ENCODE assay signal across 14 cellular contexts in the genomic region with DNA sequence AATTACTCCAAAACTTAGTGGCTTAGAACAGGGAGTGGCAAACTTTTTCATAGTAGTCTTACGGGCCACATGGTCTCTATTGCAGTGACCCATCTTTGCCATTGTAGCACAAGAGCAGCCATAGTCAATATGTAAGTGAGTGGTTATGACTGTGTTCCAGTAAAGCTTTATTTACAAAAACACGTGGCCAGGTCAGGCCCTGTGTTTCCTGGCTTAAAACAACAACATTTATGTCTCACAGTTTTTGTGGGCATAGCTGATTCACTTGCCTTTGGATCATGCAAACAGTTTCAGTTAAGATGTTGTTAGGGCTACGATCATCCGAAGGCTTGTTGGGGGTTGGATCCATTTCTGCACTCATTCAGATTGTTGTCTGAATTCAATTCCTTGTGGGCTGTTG.
DNase-seq lines count a peak whose midpoint lies in the region; ATAC-seq, FAIRE-seq and TF ChIP-seq lines count a peak whose summit lies in the region.
"Had no signal": no experiment of that assay in that cellular context is flagged by ENCODE, and none has a peak within 500 bp of the region (broad histone marks: within the 10 kb centered on the region; RNA-seq: fewer than 3 reads in every experiment).

No MANE protein-coding gene starts in this region.

- dilution Hi-C loops in mammary epithelial cell (cut with HindIII; ENCODE audit: low sequenced_read_pairs), result no loop called here

- no peak for DNase-seq in GM12892 (ENCODE audit: insufficient read length)
- peak; percentile 32 for DNase-seq in M059J (ENCODE audit: low read depth)
- DNase-seq in mammary epithelial cell, result peak; percentile 63
- DNase-seq in osteoblast (ENCODE audit: insufficient read length, low spot score, missing footprints), result peak; percentile 81
- DNase-seq in T-helper 1 cell, result no peak
- no peak for DNase-seq in pancreas
- no peak for DNase-seq in AG08396 (ENCODE audit: low spot score)
- DNase-seq: DMS 273 treated with DMSO at 0.1 percent for 48 hours, Karpas-422, NCI-H187, NCI-H526 treated with DMSO at 0.1 percent for 48 hours, SHP77 treated with DMSO at 0.1 percent for 48 hours had no signal

- H3K27ac ChIP-seq in mammary epithelial cell (ENCODE audit: insufficient read depth, low read depth, low read length) (no peak overlapping the region), osteoblast (ENCODE audit: low read depth, low read length) (peak overlapping the region; percentile 21), pancreas (no peak overlapping the region)
- H3K27ac ChIP-seq: A549, C4-2B had no signal

- BruUV-seq in mammary epithelial cell (replicated peaks; lab: Mats Ljungman, UMichigan), result no TSS peak

- CTCF ChIA-PET in mammary epithelial cell (lab: Charles Lee; ENCODE audit: low non-redundant PET), result no interaction called here

- WGBS in mammary epithelial cell (ENCODE audit: low coverage, missing lambda C conversion rate), result 88% methylated on average over 4 of the region's 4 CpGs
- WGBS in pancreas, 2 donors, result 83 to 87% methylated on average over 4 of the region's 4 CpGs

- TF ChIP-seq POLR2A in GM12892 (IDR thresholded peaks at IDR 0.05; ENCODE audit: low read depth, low read length), result no peak

- H4K20me1 ChIP-seq in mammary epithelial cell (ENCODE audit: insufficient read depth, low read length) (no peaks in the 10 kb centered on the region), osteoblast (ENCODE audit: insufficient read depth, low read length) (no peaks in the 10 kb centered on the region)

- intact Hi-C loops in mammary epithelial cell (cut with micrococcal nuclease) (no loop called here), pancreas (cut with DNase I) (no loop called here)

- H3K36me3 ChIP-seq in mammary epithelial cell (ENCODE audit: insufficient read depth, low read length) (no peaks in the 10 kb centered on the region), osteoblast (ENCODE audit: insufficient read depth, low read length) (no peaks in the 10 kb centered on the region), pancreas (no peaks in the 10 kb centered on the region)

- no peaks in the 10 kb centered on the region for H3K4me1 ChIP-seq in mammary epithelial cell (ENCODE audit: insufficient read depth, low read length)
- H3K4me1 ChIP-seq in osteoblast (ENCODE audit: insufficient read depth, low read length), result peaks cover 8% of the 10 kb centered on the region
- H3K4me1 ChIP-seq in pancreas, result no peaks in the 10 kb centered on the region

- no peak overlapping the region for H3K4me2 ChIP-seq in mammary epithelial cell (ENCODE audit: insufficient read depth, low read depth, low read length)
- peak overlapping the region; percentile 26 for H3K4me2 ChIP-seq in osteoblast (ENCODE audit: insufficient read depth, low read length)
- H3K4me2 ChIP-seq: A549 had no signal

- no peak for ATAC-seq in pancreas
- ATAC-seq: A549 had no signal

- H3K79me2 ChIP-seq in mammary epithelial cell (ENCODE audit: insufficient read depth, low read length) (no peaks in the 10 kb centered on the region), osteoblast (ENCODE audit: insufficient read depth, low read length) (no peaks in the 10 kb centered on the region)

- H3K9me3 ChIP-seq in mammary epithelial cell (replicated peaks; ENCODE audit: insufficient read depth, low read length), result no peaks in the 10 kb centered on the region
- no peaks in the 10 kb centered on the region for H3K9me3 ChIP-seq in osteoblast (ENCODE audit: low read depth, low read length)
- H3K9me3 ChIP-seq in pancreas, result no peaks in the 10 kb centered on the region
- H3K9me3 ChIP-seq: A549 had no signal

- H3K27me3 ChIP-seq in mammary epithelial cell (ENCODE audit: insufficient read depth, low read length) (no peaks in the 10 kb centered on the region), osteoblast (ENCODE audit: insufficient read depth, low read length) (no peaks in the 10 kb centered on the region), pancreas (no peaks in the 10 kb centered on the region)

- FAIRE-seq in GM12892 (lab: Jason Lieb, UNC), result peak; percentile 5
- no peak for FAIRE-seq in pancreas (lab: Jason Lieb, UNC)
- FAIRE-seq: A549 had no signal

- H3K4me3 ChIP-seq in mammary epithelial cell (replicated peaks in 1 of 3; ENCODE audit: insufficient read depth in 1 of 3, low read depth in 2 of 3, low read length in 3 of 3) (no peak overlapping the region), osteoblast (ENCODE audit: insufficient read depth, low read length) (no peak overlapping the region), pancreas (no peak overlapping the region)
- H3K4me3 ChIP-seq: A549 had no signal

- H2AFZ ChIP-seq in mammary epithelial cell (ENCODE audit: low read depth, low read length), result no peak overlapping the region
- H2AFZ ChIP-seq in osteoblast (ENCODE audit: low read length), result peak overlapping the region; percentile 17

- in situ Hi-C loops in mammary epithelial cell (cut with MboI; ENCODE audit: low sequenced_read_pairs in 2 of 2), result no loop called here

- no peak for TF ChIP-seq CTCF in mammary epithelial cell (conservative IDR thresholded peaks at IDR 0.05 in 1 of 2, IDR thresholded peaks at IDR 0.05 in 1 of 2; ENCODE audit: extremely low read depth in 1 of 2, insufficient read depth in 1 of 2, low read depth in 1 of 2, low read length in 2 of 2)
- no peak for TF ChIP-seq CTCF in osteoblast (IDR thresholded peaks at IDR 0.05; ENCODE audit: extremely low read depth, low read depth, low read length)
- TF ChIP-seq CTCF in pancreas (IDR thresholded peaks at IDR 0.05), result no peak

- no peak overlapping the region for H3K9ac ChIP-seq in mammary epithelial cell (ENCODE audit: insufficient read depth, low read length)

Comparison
In these comparisons a context has a peak if more than half of its experiments do, and no peak if none do; other contexts are left out.
1. DNase-seq: peak in M059J (single experiment), mammary epithelial cell (single experiment) and osteoblast (single experiment); none in GM12892 (single experiment), T-helper 1 cell (0 of 5), pancreas (0 of 6) and AG08396 (single experiment).